In the genomic region with DNA sequence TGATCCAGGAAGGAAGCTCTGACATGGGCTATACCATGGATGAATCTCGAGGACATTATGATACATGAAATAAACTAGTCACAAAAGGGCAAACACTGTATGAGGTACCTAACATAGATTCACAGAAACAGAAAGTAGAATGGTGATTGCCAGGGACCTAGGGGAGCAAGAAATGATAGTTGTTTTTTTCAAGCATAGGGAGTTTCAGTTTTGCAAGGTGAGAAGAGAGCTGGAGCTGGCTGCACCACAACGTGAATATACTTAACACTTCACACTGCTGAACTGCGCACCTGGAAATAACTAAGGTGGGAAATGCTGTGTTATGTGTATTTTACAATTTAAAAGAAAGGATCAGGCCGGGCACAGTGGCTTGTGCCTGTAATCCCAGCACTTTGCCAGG, we compare ENCODE assay signal across 19 cellular contexts. TPM values are rescaled to one million over a fixed set of nuclear protein-coding genes. Genes with fewer than 3 reads are reported as not detected.
DNase-seq lines count a peak whose midpoint lies in the region; ATAC-seq lines count a peak whose summit lies in the region.
"Had no signal": no experiment of that assay in that cellular context is flagged by ENCODE, and none has a peak within 500 bp of the region (broad histone marks: within the 10 kb centered on the region; RNA-seq: fewer than 3 reads in every experiment).

No MANE protein-coding gene starts in this region.

- no peaks in the 10 kb centered on the region for H3K36me3 Mint-ChIP-seq in activated CD8-positive, alpha-beta memory T cell treated with anti-CD3 and anti-CD28 coated beads, Interleukin-2, amount 10 ng/mL, durations not matched to agents 7 days and 5 days
- H3K36me3 Mint-ChIP-seq: CD8-positive, alpha-beta T cell had no signal

- intact Hi-C loops in left ventricle myocardium superior (cut with micrococcal nuclease), result no loop called here

- H3K27ac Mint-ChIP-seq in activated CD8-positive, alpha-beta memory T cell treated with anti-CD3 and anti-CD28 coated beads, Interleukin-2, amount 10 ng/mL, durations not matched to agents 7 days and 5 days, result no peak overlapping the region
- H3K27ac Mint-ChIP-seq: CD8-positive, alpha-beta T cell had no signal

- peaks cover 4% of the 10 kb centered on the region for H3K4me1 Mint-ChIP-seq in activated CD8-positive, alpha-beta memory T cell treated with anti-CD3 and anti-CD28 coated beads, Interleukin-2, amount 10 ng/mL, durations not matched to agents 7 days and 5 days

- H3K4me3 Mint-ChIP-seq in activated CD8-positive, alpha-beta memory T cell treated with anti-CD3 and anti-CD28 coated beads, Interleukin-2, amount 10 ng/mL, durations not matched to agents 7 days and 5 days, result no peak overlapping the region
- H3K4me3 Mint-ChIP-seq: CD8-positive, alpha-beta T cell had no signal

- H3K27me3 Mint-ChIP-seq in activated CD8-positive, alpha-beta memory T cell treated with anti-CD3 and anti-CD28 coated beads, Interleukin-2, amount 10 ng/mL, durations not matched to agents 7 days and 5 days, result no peaks in the 10 kb centered on the region

- CTCF ChIA-PET in activated CD8-positive, alpha-beta memory T cell treated with anti-CD3 and anti-CD28 coated beads, Interleukin-2, amount 10 ng/mL, durations not matched to agents 7 days and 5 days (lab: Charles Lee), result no interaction called here

- ATAC-seq in activated CD8-positive, alpha-beta memory T cell treated with anti-CD3 and anti-CD28 coated beads, Interleukin-2, amount 10 ng/mL, durations not matched to agents 7 days and 5 days, result peak; percentile 45
- ATAC-seq in HG02938 (IDR thresholded peaks at IDR 0.05; ENCODE audit: unreplicated experiment) (peak; percentile 83), left ventricle myocardium superior (no peak)
- ATAC-seq in stimulated activated naive CD8-positive, alpha-beta T cell treated with anti-CD3 and anti-CD28 coated beads, Interleukin-15, Interleukin-2, amounts not matched to agents 100 U/mL and 50 U/mL, for 24 hours, result no peak
- ATAC-seq: CD8-positive, alpha-beta T cell; SK-N-SH treated with all-trans-retinoic acid at 6 μM for 48 hours had no signal

- no peaks in the 10 kb centered on the region for H3K9me3 Mint-ChIP-seq in activated CD8-positive, alpha-beta memory T cell treated with anti-CD3 and anti-CD28 coated beads, Interleukin-2, amount 10 ng/mL, durations not matched to agents 7 days and 5 days (ENCODE audit: low read depth)

- no peak for DNase-seq in activated CD8-positive, alpha-beta memory T cell treated with anti-CD3 and anti-CD28 coated beads, Interleukin-2, amount 10 ng/mL, durations not matched to agents 7 days and 5 days
- no peak for DNase-seq in activated CD8-positive, alpha-beta memory T cell treated with anti-CD3 and anti-CD28 coated beads for 24 hours
- peak; percentile 71 for DNase-seq in RPMI8226
- DNase-seq in stimulated activated naive CD8-positive, alpha-beta T cell treated with anti-CD3 and anti-CD28 coated beads, Interleukin-15, Interleukin-2, amounts not matched to agents 100 U/mL and 50 U/mL, for 24 hours, result no peak
- no peak for DNase-seq in stimulated activated CD4-positive, alpha-beta T cell treated with anti-CD3 and anti-CD28 coated beads, Interleukin-4, amount 100 ng/mL, for 1 hour
- no peak for DNase-seq in left ventricle myocardium superior
- DNase-seq: AML-193; C1 segment of cervical spinal cord; CD8-positive, alpha-beta T cell; DMS153; MG63; NCI-H1092; NCI-H1436 treated with DMSO at 0.1 percent for 48 hours; NCI-H1930; NCI-H2227 treated with DMSO at 0.1 percent for 48 hours; NCI-H510A; PC-9 had no signal

RNA-seq across cellular contexts. Expression of a gene that starts 13.2 kb away (rescaled TPM):
- total RNA-seq in activated CD8-positive, alpha-beta memory T cell treated with anti-CD3 and anti-CD28 coated beads, Interleukin-2, amount 10 ng/mL, durations not matched to agents 7 days and 5 days, result 1 to 10 TPM in 1 of 2 experiments, under 1 TPM in 1; 0.75 to 1.8 TPM
- total RNA-seq in left ventricle myocardium superior, result 22.3 TPM

Comparison
In these comparisons a context has a peak if more than half of its experiments do, and no peak if none do; other contexts are left out.
1. ATAC-seq: peak in activated CD8-positive, alpha-beta memory T cell treated with anti-CD3 and anti-CD28 coated beads, Interleukin-2, amount 10 ng/mL, durations not matched to agents 7 days and 5 days (single experiment) and HG02938 (single experiment); none in stimulated activated naive CD8-positive, alpha-beta T cell treated with anti-CD3 and anti-CD28 coated beads, Interleukin-15, Interleukin-2, amounts not matched to agents 100 U/mL and 50 U/mL, for 24 hours (single experiment) and left ventricle myocardium superior (single experiment).